19 cellular contexts compared by ENCODE assay signal in genomic region chr6:46407785-46408530, GRCh38.
A peak's percentile ranks its signal among the peaks of the same experiment; 100 is the strongest.
DNase-seq lines count a peak whose midpoint lies in the region; ATAC-seq and TF ChIP-seq lines count a peak whose summit lies in the region.
"Had no signal": no experiment of that assay in that cellular context is flagged by ENCODE, and none has a peak within 500 bp of the region (broad histone marks: within the 10 kb centered on the region; RNA-seq: fewer than 3 reads in every experiment).

No MANE protein-coding gene starts in this region.

- H3K79me1 ChIP-seq in neuronal stem cell (ENCODE audit: low read depth, low read length), result no peaks in the 10 kb centered on the region

- H2BK5ac ChIP-seq in neuronal stem cell (ENCODE audit: low read length), result no peak overlapping the region

- H4K91ac ChIP-seq in neuronal stem cell (ENCODE audit: low read depth, low read length, poor library complexity), result no peak overlapping the region

- no peaks in the 10 kb centered on the region for H3K36me3 ChIP-seq in gastroesophageal sphincter
- no peaks in the 10 kb centered on the region for H3K36me3 ChIP-seq in neuronal stem cell (replicated peaks in 1 of 2; ENCODE audit: control insufficient read depth in 2 of 2, insufficient read depth in 2 of 2, low read length in 2 of 2)
- no peaks in the 10 kb centered on the region for H3K36me3 ChIP-seq in mammary epithelial cell (ENCODE audit: insufficient read depth, low read length)
- H3K36me3 ChIP-seq: uterus had no signal

- H2AFZ ChIP-seq in neuronal stem cell (ENCODE audit: low read length), result no peak overlapping the region
- H2AFZ ChIP-seq in mammary epithelial cell (ENCODE audit: low read depth, low read length), result no peak overlapping the region

- no peak overlapping the region for H3K14ac ChIP-seq in neuronal stem cell (ENCODE audit: low read length)

- H3K4me2 ChIP-seq in neuronal stem cell (ENCODE audit: insufficient read depth, low read length, poor library complexity, severe bottlenecking) (no peak overlapping the region), mammary epithelial cell (ENCODE audit: insufficient read depth, low read depth, low read length) (no peak overlapping the region)

- H3K9me3 ChIP-seq in gastroesophageal sphincter (no peaks in the 10 kb centered on the region), neuronal stem cell (replicated peaks in 1 of 2; ENCODE audit: control insufficient read depth in 2 of 2, insufficient read depth in 1 of 2, low read depth in 1 of 2, low read length in 2 of 2) (no peaks in the 10 kb centered on the region), mammary epithelial cell (replicated peaks; ENCODE audit: insufficient read depth, low read length) (no peaks in the 10 kb centered on the region)
- H3K9me3 ChIP-seq: psoas muscle, uterus had no signal

- TF ChIP-seq CTCF in gastroesophageal sphincter (IDR thresholded peaks at IDR 0.05) (no peak), mammary epithelial cell (conservative IDR thresholded peaks at IDR 0.05 in 1 of 2, IDR thresholded peaks at IDR 0.05 in 1 of 2; ENCODE audit: extremely low read depth in 1 of 2, insufficient read depth in 1 of 2, low read depth in 1 of 2, low read length in 2 of 2) (no peak)

- no peak overlapping the region for H3K4ac ChIP-seq in neuronal stem cell (ENCODE audit: low read length)

- TF ChIP-seq POLR2A in gastroesophageal sphincter (IDR thresholded peaks at IDR 0.05), result no peak

- H2BK15ac ChIP-seq in neuronal stem cell (ENCODE audit: low read length), result no peak overlapping the region

- in situ Hi-C loops in mammary epithelial cell (cut with MboI; ENCODE audit: low sequenced_read_pairs in 2 of 2), result loop anchor here (25.0 kb wide), 2 partner anchors 321 to 579 kb away; no protein-coding TSS in a partner anchor

- H3K9ac ChIP-seq in neuronal stem cell (ENCODE audit: low read depth, low read length, poor library complexity) (no peak overlapping the region), mammary epithelial cell (ENCODE audit: insufficient read depth, low read length) (no peak overlapping the region)

- H2BK12ac ChIP-seq in neuronal stem cell (ENCODE audit: low read length), result no peak overlapping the region

- no peak overlapping the region for H3K23ac ChIP-seq in neuronal stem cell (ENCODE audit: low read depth, low read length, poor library complexity)

- DNase-seq in GM03348 (ENCODE audit: low spot score) (peak; percentile 19), NCI-H2227 treated with DMSO at 0.1 percent for 48 hours (lab: John Stamatoyannopoulos, UW) (peak; percentile 32), sciatic nerve (ENCODE audit: low spot score) (no peak), SKM-1 (lab: John Stamatoyannopoulos, UW; ENCODE audit: unreplicated experiment) (no peak), neuronal stem cell (ENCODE audit: low spot score) (no peak), mammary epithelial cell (no peak)
- no peak for DNase-seq in activated T-cell treated with anti-CD3 and anti-CD28 coated beads, Interleukin-2, amount 50 U/mL, for 1 hour
- DNase-seq: activated CD8-positive, alpha-beta memory T cell treated with anti-CD3 and anti-CD28 coated beads for 24 hours; EL; mesendoderm; NCI-H1105; NCI-H226; OCI-M1; psoas muscle; stimulated activated CD4-positive, alpha-beta T cell treated with anti-CD3 and anti-CD28 coated beads, Interleukin-12 subunit alpha, Interleukin-12 subunit beta, amount 100 ng/mL, for 4 hours; stimulated activated naive CD4-positive, alpha-beta T cell treated with Interleukin-2 at 50 U/mL for 16 hours; uterus had no signal

- no TSS peak for BruUV-seq in mammary epithelial cell (replicated peaks; lab: Mats Ljungman, UMichigan)

- H3K4me3 ChIP-seq in gastroesophageal sphincter (no peak overlapping the region), neuronal stem cell (ENCODE audit: low read length in 2 of 2) (no peak overlapping the region), mammary epithelial cell (replicated peaks in 1 of 3; ENCODE audit: insufficient read depth in 1 of 3, low read depth in 2 of 3, low read length in 3 of 3) (no peak overlapping the region)
- H3K4me3 ChIP-seq: psoas muscle, uterus had no signal

- H3K27ac ChIP-seq in gastroesophageal sphincter (peak overlapping the region in 3 of 4 donors; percentile 18 to 52 (median 19)), neuronal stem cell (replicated peaks; ENCODE audit: low read length) (no peak overlapping the region), mammary epithelial cell (ENCODE audit: insufficient read depth, low read depth, low read length) (no peak overlapping the region)
- H3K27ac ChIP-seq: psoas muscle had no signal

- H3K4me1 ChIP-seq in gastroesophageal sphincter, result peaks cover 11 to 68% (median 28%) of the 10 kb centered on the region in 3 donors
- no peaks in the 10 kb centered on the region for H3K4me1 ChIP-seq in neuronal stem cell (ENCODE audit: control insufficient read depth in 2 of 2, insufficient read depth in 1 of 2, low read depth in 1 of 2, low read length in 2 of 2)
- no peaks in the 10 kb centered on the region for H3K4me1 ChIP-seq in mammary epithelial cell (ENCODE audit: insufficient read depth, low read length)

- no peak overlapping the region for H2BK120ac ChIP-seq in neuronal stem cell (ENCODE audit: low read depth, low read length)

- TF ChIP-seq EP300 in gastroesophageal sphincter (IDR thresholded peaks at IDR 0.05), result no peak

- WGBS in gastroesophageal sphincter (ENCODE audit: low coverage in 1 of 2), 2 donors, result 28 to 69% methylated on average over 12 to 13 of the region's 13 CpGs
- WGBS in neuronal stem cell (ENCODE audit: extremely low coverage in 2 of 2, insufficient read length in 2 of 2, insufficient replicate concordance in 1 of 2), 2 donors, result no CpG with 5 or more reads among the region's 13 CpGs
- WGBS in mammary epithelial cell (ENCODE audit: low coverage, missing lambda C conversion rate), result 85% methylated on average over 11 of the region's 13 CpGs

- no peak overlapping the region for H2AK5ac ChIP-seq in neuronal stem cell (ENCODE audit: low read depth, low read length)

- H3K18ac ChIP-seq in neuronal stem cell (ENCODE audit: low read length), result no peak overlapping the region

- ATAC-seq in gastroesophageal sphincter (no peak), sciatic nerve (peak; percentile 41)
- ATAC-seq: activated T-helper 17 cell treated with anti-CD3 and anti-CD28 coated beads, Interleukin-2, amount 50 U/mL, for 72 hours had no signal

- CTCF ChIA-PET in mammary epithelial cell (lab: Charles Lee; ENCODE audit: low non-redundant PET), result interaction anchor here (0.6 kb wide), 1 partner anchor 318 kb away, joined by 4 read pairs; no protein-coding TSS in a partner anchor

- H3K79me2 ChIP-seq in mammary epithelial cell (ENCODE audit: insufficient read depth, low read length), result no peaks in the 10 kb centered on the region

- dilution Hi-C loops in mammary epithelial cell (cut with HindIII; ENCODE audit: low sequenced_read_pairs), result no loop called here

- no peaks in the 10 kb centered on the region for H4K20me1 ChIP-seq in mammary epithelial cell (ENCODE audit: insufficient read depth, low read length)

- H4K8ac ChIP-seq in neuronal stem cell (ENCODE audit: low read depth, low read length), result no peak overlapping the region

- H3K27me3 ChIP-seq in gastroesophageal sphincter, result no peaks in the 10 kb centered on the region
- no peaks in the 10 kb centered on the region for H3K27me3 ChIP-seq in neuronal stem cell (ENCODE audit: control insufficient read depth in 3 of 3, insufficient read depth in 3 of 3, low read depth in 1 of 3, low read length in 3 of 3)
- peaks cover 5% of the 10 kb centered on the region for H3K27me3 ChIP-seq in mammary epithelial cell (ENCODE audit: insufficient read depth, low read length)
- H3K27me3 ChIP-seq: uterus had no signal

- intact Hi-C loops in sciatic nerve (cut with DNase I), result no loop called here
- intact Hi-C loops in mammary epithelial cell (cut with micrococcal nuclease), result no loop called here

Comparison
In these comparisons a context has a peak if more than half of its experiments do, and no peak if none do; other contexts are left out.
1. DNase-seq: peak in GM03348 (single experiment) and NCI-H2227 treated with DMSO at 0.1 percent for 48 hours (single experiment); none in sciatic nerve (single experiment), SKM-1 (single experiment), neuronal stem cell (single experiment), activated T-cell treated with anti-CD3 and anti-CD28 coated beads, Interleukin-2, amount 50 U/mL, for 1 hour (single experiment) and mammary epithelial cell (single experiment).
2. H3K27ac ChIP-seq: peak in gastroesophageal sphincter (3 of 4); none in neuronal stem cell (single experiment) and mammary epithelial cell (single experiment).